ENCODE assay signal across 8 cellular contexts in genomic region chr5:180605554-180606214, GRCh38. TPM values are rescaled to one million over a fixed set of nuclear protein-coding genes. Genes with fewer than 3 reads are reported as not detected.
DNase-seq lines count a peak whose midpoint lies in the region; ATAC-seq and TF ChIP-seq lines count a peak whose summit lies in the region.

No MANE protein-coding gene starts in this region.

- peak; percentile 58 for TF ChIP-seq CTCF in colonic mucosa (IDR thresholded peaks at IDR 0.05)

- intact Hi-C loops in activated CD4-positive, alpha-beta T cell treated with anti-CD3 and anti-CD28 coated beads for 36 hours (cut with DNase I, micrococcal nuclease), result loop anchor here (1.0 to 5.0 kb wide), 5 partner anchors 80 to 312 kb away; partner anchors contain the start of gene CNOT6 (in 2 of the 2)
- intact Hi-C loops in colonic mucosa (cut with DNase I), result no loop called here

- H3K27me3 Mint-ChIP-seq in activated CD4-positive, alpha-beta T cell treated with anti-CD3 and anti-CD28 coated beads for 36 hours, result no peaks in the 10 kb centered on the region

- no peaks in the 10 kb centered on the region for H3K9me3 ChIP-seq in colonic mucosa

- peak; percentile 74 for ATAC-seq in activated CD4-positive, alpha-beta T cell treated with anti-CD3 and anti-CD28 coated beads for 36 hours
- no peak for ATAC-seq in HG03280 (IDR thresholded peaks at IDR 0.05; ENCODE audit: unreplicated experiment)

- H3K4me3 ChIP-seq in colonic mucosa, result no peak overlapping the region

- no peaks in the 10 kb centered on the region for H3K36me3 ChIP-seq in colonic mucosa

- H3K4me1 ChIP-seq in colonic mucosa, result no peaks in the 10 kb centered on the region

- no peaks in the 10 kb centered on the region for H3K4me1 Mint-ChIP-seq in activated CD4-positive, alpha-beta T cell treated with anti-CD3 and anti-CD28 coated beads for 36 hours

- no peak overlapping the region for H3K9ac ChIP-seq in colonic mucosa (ENCODE audit: low read depth in 2 of 2, low read length in 2 of 2)

- H3K27ac ChIP-seq in colonic mucosa, result no peak overlapping the region

- POLR2A ChIA-PET in activated CD4-positive, alpha-beta T cell treated with anti-CD3 and anti-CD28 coated beads for 36 hours (lab: Charles Lee), result no interaction called here

- no peak overlapping the region for H3K27ac Mint-ChIP-seq in activated CD4-positive, alpha-beta T cell treated with anti-CD3 and anti-CD28 coated beads for 36 hours

- DNase-seq in SIG-M5 treated with dmso at 0.1 percent for 504 hours (lab: John Stamatoyannopoulos, UW; ENCODE audit: unreplicated experiment), result peak; percentile 64
- DNase-seq in SIG-M5 (lab: John Stamatoyannopoulos, UW), result no peak
- DNase-seq in NCI-H1694 (lab: John Stamatoyannopoulos, UW), result peak; percentile 57
- peak; percentile 85 for DNase-seq in activated CD4-positive, alpha-beta T cell treated with anti-CD3 and anti-CD28 coated beads for 36 hours
- DNase-seq in colonic mucosa, result peak; percentile 60
- DNase-seq in medulla oblongata (ENCODE audit: extremely low spot score), result peak; percentile 56
- peak; percentile 17 to 40 for DNase-seq in stimulated activated CD8-positive, alpha-beta memory T cell treated with anti-CD3 and anti-CD28 coated beads, Interleukin-7, amount 100 ng/mL, for 48 hours (ENCODE audit: extremely low read depth in 1 of 2, low read depth in 1 of 2)

- CTCF ChIA-PET in activated CD4-positive, alpha-beta T cell treated with anti-CD3 and anti-CD28 coated beads for 36 hours (lab: Charles Lee), result interaction anchor here (0.5 to 2.4 kb wide), 13 partner anchors 9 to 291 kb away, joined by 3 to 11 read pairs (median 4); no protein-coding TSS in a partner anchor

- H3K36me3 Mint-ChIP-seq in activated CD4-positive, alpha-beta T cell treated with anti-CD3 and anti-CD28 coated beads for 36 hours (ENCODE audit: low read depth), result no peaks in the 10 kb centered on the region

- no peak overlapping the region for H3K4me3 Mint-ChIP-seq in activated CD4-positive, alpha-beta T cell treated with anti-CD3 and anti-CD28 coated beads for 36 hours

- H3K27me3 ChIP-seq in colonic mucosa, result no peaks in the 10 kb centered on the region

- H3K9me3 Mint-ChIP-seq in activated CD4-positive, alpha-beta T cell treated with anti-CD3 and anti-CD28 coated beads for 36 hours (ENCODE audit: low read depth), result no peaks in the 10 kb centered on the region

RNA-seq across cellular contexts. Expression of gene SCGB3A1, which starts 14.4 kb away (rescaled TPM):
- not detected for total RNA-seq in activated CD4-positive, alpha-beta T cell treated with anti-CD3 and anti-CD28 coated beads for 36 hours
- 1 to 10 TPM in 1 of 2 donors, not detected in 1; 1.1 TPM for total RNA-seq in colonic mucosa

RNA-seq across cellular contexts. Expression of gene FLT4, which starts 43.7 kb away (rescaled TPM):
- under 1 TPM; 0.75 to 0.98 TPM for total RNA-seq in activated CD4-positive, alpha-beta T cell treated with anti-CD3 and anti-CD28 coated beads for 36 hours
- total RNA-seq in colonic mucosa, result 1 to 10 TPM; 3.1 to 3.3 TPM
